Comparison of ENCODE assay signal across 1 cellular context in genomic region chrX:48737940-48738339, GRCh38.
TF ChIP-seq lines count a peak whose summit lies in the region.

No MANE protein-coding gene starts in this region.

TF ChIP-seq in H1, 55 proteins besides CTCF, POLR2A, EP300 and RAD21:
- TF ChIP-seq SRF (IDR thresholded peaks at IDR 0.05; ENCODE audit: low read depth, low read length) (no peak), JUN (IDR thresholded peaks at IDR 0.05; ENCODE audit: low read depth, low read length) (no peak), KDM5A (IDR thresholded peaks at IDR 0.05; ENCODE audit: low read length) (no peak), POU5F1 (IDR thresholded peaks at IDR 0.05; ENCODE audit: low read depth, low read length) (no peak), RFX5 (IDR thresholded peaks at IDR 0.05; ENCODE audit: borderline replicate concordance, low read depth, low read length) (no peak), SIX5 (IDR thresholded peaks at IDR 0.05; ENCODE audit: low read depth, low read length) (no peak), TBP (IDR thresholded peaks at IDR 0.05; ENCODE audit: low read depth, low read length) (no peak), CBX5 (IDR thresholded peaks at IDR 0.05; ENCODE audit: low read depth, low read length) (no peak), POLR2AphosphoS5 (IDR thresholded peaks at IDR 0.05; ENCODE audit: low read depth, low read length) (no peak), HDAC2 (IDR thresholded peaks at IDR 0.05; ENCODE audit: borderline replicate concordance in 1 of 2, low read depth in 2 of 2, low read length in 2 of 2) (no peak), TCF12 (IDR thresholded peaks at IDR 0.05; ENCODE audit: low read depth, low read length) (no peak), CBX8 (IDR thresholded peaks at IDR 0.05; ENCODE audit: borderline replicate concordance, low read depth, low read length) (no peak), SAP30 (IDR thresholded peaks at IDR 0.05; ENCODE audit: insufficient read depth, insufficient replicate concordance, low read length) (no peak), SIN3A (conservative IDR thresholded peaks at IDR 0.05 in 1 of 2, IDR thresholded peaks at IDR 0.05 in 1 of 2; ENCODE audit: low read depth in 1 of 2, low read length in 2 of 2) (no peak), RNF2 (IDR thresholded peaks at IDR 0.05; ENCODE audit: borderline replicate concordance, low read depth, low read length, missing control alignments, poor library complexity, severe bottlenecking) (no peak), RBBP5 (IDR thresholded peaks at IDR 0.05; ENCODE audit: borderline replicate concordance, low read depth, low read length) (no peak), CHD7 (IDR thresholded peaks at IDR 0.05; ENCODE audit: insufficient replicate concordance, low read length) (no peak), ZNF274 (IDR thresholded peaks at IDR 0.05; ENCODE audit: borderline replicate concordance, extremely low read depth, low read length) (no peak)
